10 cellular contexts compared by ENCODE assay signal in genomic region chr4:146545102-146545501, GRCh38. TPM values are rescaled to one million over a fixed set of nuclear protein-coding genes. Genes with fewer than 3 reads are reported as not detected.
A peak's percentile ranks its signal among the peaks of the same experiment; 100 is the strongest.
DNase-seq lines count a peak whose midpoint lies in the region; ATAC-seq and TF ChIP-seq lines count a peak whose summit lies in the region.
"Had no signal": no experiment of that assay in that cellular context is flagged by ENCODE, and none has a peak within 500 bp of the region (broad histone marks: within the 10 kb centered on the region; RNA-seq: fewer than 3 reads in every experiment).

No MANE protein-coding gene starts in this region.

- CTCF ChIA-PET in activated CD4-positive, alpha-beta T cell treated with anti-CD3 and anti-CD28 coated beads for 36 hours (lab: Charles Lee): no interaction called here

- ATAC-seq in HG02763 (IDR thresholded peaks at IDR 0.05; ENCODE audit: unreplicated experiment) (no peak), HG02798 (IDR thresholded peaks at IDR 0.05; ENCODE audit: poor library complexity, unreplicated experiment) (no peak)
- ATAC-seq in activated CD4-positive, alpha-beta T cell treated with anti-CD3 and anti-CD28 coated beads for 36 hours: no peak
- ATAC-seq: activated CD8-positive, alpha-beta memory T cell treated with anti-CD3 and anti-CD28 coated beads, Interleukin-2, amount 10 ng/mL, durations not matched to agents 7 days and 5 days had no signal

- no peak overlapping the region for H3K4me3 ChIP-seq in astrocyte of the cerebellum (ENCODE audit: low read depth, low read length)
- H3K4me3 ChIP-seq: BLaER1 had no signal

- peak; percentile 24 for TF ChIP-seq CTCF in astrocyte of the cerebellum (IDR thresholded peaks at IDR 0.05; ENCODE audit: low read depth, low read length, missing control alignments)
- peak; percentile 6 for TF ChIP-seq CTCF in osteocyte (IDR thresholded peaks at IDR 0.05)

- no peak overlapping the region for H3K4me3 Mint-ChIP-seq in osteocyte (ENCODE audit: unreplicated experiment)
- no peak overlapping the region for H3K4me3 Mint-ChIP-seq in activated CD4-positive, alpha-beta T cell treated with anti-CD3 and anti-CD28 coated beads for 36 hours
- H3K4me3 Mint-ChIP-seq: activated CD8-positive, alpha-beta memory T cell treated with anti-CD3 and anti-CD28 coated beads, Interleukin-2, amount 10 ng/mL, durations not matched to agents 7 days and 5 days had no signal

- H3K27ac Mint-ChIP-seq in osteocyte (ENCODE audit: unreplicated experiment): no peak overlapping the region
- no peak overlapping the region for H3K27ac Mint-ChIP-seq in activated CD4-positive, alpha-beta T cell treated with anti-CD3 and anti-CD28 coated beads for 36 hours
- H3K27ac Mint-ChIP-seq: activated CD8-positive, alpha-beta memory T cell treated with anti-CD3 and anti-CD28 coated beads, Interleukin-2, amount 10 ng/mL, durations not matched to agents 7 days and 5 days had no signal

- no peaks in the 10 kb centered on the region for H3K36me3 Mint-ChIP-seq in osteocyte (ENCODE audit: unreplicated experiment)
- peaks cover 5% of the 10 kb centered on the region for H3K36me3 Mint-ChIP-seq in activated CD4-positive, alpha-beta T cell treated with anti-CD3 and anti-CD28 coated beads for 36 hours (ENCODE audit: low read depth)
- H3K36me3 Mint-ChIP-seq: activated CD8-positive, alpha-beta memory T cell treated with anti-CD3 and anti-CD28 coated beads, Interleukin-2, amount 10 ng/mL, durations not matched to agents 7 days and 5 days had no signal

- H3K27me3 Mint-ChIP-seq in osteocyte (ENCODE audit: unreplicated experiment): peaks cover 22% of the 10 kb centered on the region
- peaks cover 14% of the 10 kb centered on the region for H3K27me3 Mint-ChIP-seq in activated CD4-positive, alpha-beta T cell treated with anti-CD3 and anti-CD28 coated beads for 36 hours

- peak; percentile 5 for DNase-seq in NCI-H510A treated with DMSO at 0.1 percent for 48 hours (lab: John Stamatoyannopoulos, UW)
- DNase-seq in NCI-H510A (lab: John Stamatoyannopoulos, UW): no peak
- DNase-seq in HS-5 (ENCODE audit: low read depth): peak; percentile 16
- no peak for DNase-seq in astrocyte of the cerebellum (ENCODE audit: low read depth)
- no peak for DNase-seq in osteocyte (ENCODE audit: extremely low spot score, unreplicated experiment)
- no peak for DNase-seq in activated CD4-positive, alpha-beta T cell treated with anti-CD3 and anti-CD28 coated beads for 36 hours
- DNase-seq: activated CD8-positive, alpha-beta memory T cell treated with anti-CD3 and anti-CD28 coated beads, Interleukin-2, amount 10 ng/mL, durations not matched to agents 7 days and 5 days had no signal

- H3K4me1 Mint-ChIP-seq in osteocyte (ENCODE audit: unreplicated experiment): no peaks in the 10 kb centered on the region
- H3K4me1 Mint-ChIP-seq in activated CD4-positive, alpha-beta T cell treated with anti-CD3 and anti-CD28 coated beads for 36 hours: no peaks in the 10 kb centered on the region
- H3K4me1 Mint-ChIP-seq: activated CD8-positive, alpha-beta memory T cell treated with anti-CD3 and anti-CD28 coated beads, Interleukin-2, amount 10 ng/mL, durations not matched to agents 7 days and 5 days had no signal

- POLR2A ChIA-PET in activated CD4-positive, alpha-beta T cell treated with anti-CD3 and anti-CD28 coated beads for 36 hours (lab: Charles Lee): no interaction called here

- in situ Hi-C loops in astrocyte of the cerebellum (cut with HindIII; ENCODE audit: low sequenced_read_pairs): no loop called here

- intact Hi-C loops in activated CD4-positive, alpha-beta T cell treated with anti-CD3 and anti-CD28 coated beads for 36 hours (cut with DNase I, micrococcal nuclease): no loop called here

- H3K9me3 Mint-ChIP-seq in osteocyte (ENCODE audit: unreplicated experiment): peaks cover 21% of the 10 kb centered on the region
- peaks cover 15% of the 10 kb centered on the region for H3K9me3 Mint-ChIP-seq in activated CD4-positive, alpha-beta T cell treated with anti-CD3 and anti-CD28 coated beads for 36 hours (ENCODE audit: low read depth)

RNA-seq across cellular contexts. Expression of gene SLC10A7, which starts 23.4 kb away (rescaled TPM):
- total RNA-seq in osteocyte: 10.5 and 10.6 TPM in 2 replicates
- total RNA-seq in activated CD4-positive, alpha-beta T cell treated with anti-CD3 and anti-CD28 coated beads for 36 hours: 10 to 100 TPM; 16.5 to 19.2 TPM

Comparison
In these comparisons a context has a peak if more than half of its experiments do, and no peak if none do; other contexts are left out.
1. DNase-seq: peak in NCI-H510A treated with DMSO at 0.1 percent for 48 hours (single experiment) and HS-5 (single experiment); none in NCI-H510A (single experiment), astrocyte of the cerebellum (single experiment), osteocyte (single experiment) and activated CD4-positive, alpha-beta T cell treated with anti-CD3 and anti-CD28 coated beads for 36 hours (single experiment).